25 cellular contexts compared by ENCODE assay signal in the genomic region with DNA sequence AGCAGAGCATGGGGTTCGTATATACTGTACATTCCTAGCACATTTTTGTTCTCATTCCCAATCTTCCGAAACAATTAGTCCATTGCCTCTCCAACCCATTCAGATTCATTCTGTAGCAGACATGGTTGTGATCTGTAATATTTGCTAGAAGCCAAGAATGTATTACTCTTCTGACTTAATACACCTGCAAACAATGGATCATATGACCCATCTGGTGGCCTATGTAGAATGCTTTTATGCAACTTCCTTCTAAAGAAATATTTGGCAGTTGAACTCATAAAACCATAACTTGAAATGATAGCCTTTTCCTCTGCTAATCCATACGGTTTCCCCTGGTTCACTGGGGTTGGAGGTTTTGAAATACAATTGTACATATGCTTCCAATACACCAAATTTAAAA. TPM values are rescaled to one million over a fixed set of nuclear protein-coding genes. Genes with fewer than 3 reads are reported as not detected.
A peak's percentile ranks its signal among the peaks of the same experiment; 100 is the strongest.
DNase-seq lines count a peak whose midpoint lies in the region; ATAC-seq, FAIRE-seq and TF ChIP-seq lines count a peak whose summit lies in the region.
"Had no signal": no experiment of that assay in that cellular context is flagged by ENCODE, and none has a peak within 500 bp of the region (broad histone marks: within the 10 kb centered on the region; RNA-seq: fewer than 3 reads in every experiment).

No MANE protein-coding gene starts in this region.

- peak; percentile 33 for DNase-seq in PC-3
- peak; percentile 29 for DNase-seq in bronchial epithelial cell (ENCODE audit: low read depth)
- DNase-seq in pulmonary artery endothelial cell (ENCODE audit: low read depth, low spot score) = peak; percentile 11
- no peak for DNase-seq in HEK293T (ENCODE audit: extremely low spot score)
- DNase-seq in left lung = no peak
- DNase-seq: AML-193; CD4-positive, alpha-beta T cell; HCEC 1CT; NCI-H1092; NCI-H1436; NCI-H187; NCI-H2081 treated with DMSO at 0.1 percent for 48 hours; NCI-H2171 treated with DMSO at 0.1 percent for 48 hours; NCI-H345; NCI-H510A treated with DMSO at 0.1 percent for 48 hours; RPMI8226; SHP77 had no signal

- no peaks in the 10 kb centered on the region for H4K20me1 ChIP-seq in PC-3 (ENCODE audit: low read length)
- H4K20me1 ChIP-seq: BLaER1 treated with 17β-estradiol and CSF1 and Interleukin-3, amounts not matched to agents 10 nM and 100 nM had no signal

- no peaks in the 10 kb centered on the region for H3K79me2 ChIP-seq in PC-3 (ENCODE audit: low read length)

- H2AFZ ChIP-seq in PC-3 (ENCODE audit: low read length) = no peak overlapping the region

- ATAC-seq in PC-3 = no peak; the same call in 1 of the 2 replicates
- ATAC-seq in esophagus mucosa = peak; percentile 63
- no peak for ATAC-seq in HG02840 (IDR thresholded peaks at IDR 0.05; ENCODE audit: low FRiP score, unreplicated experiment)
- no peak for ATAC-seq in left lung
- ATAC-seq: A549 had no signal

- intact Hi-C loops in PC-3 (cut with micrococcal nuclease) (no loop called here), left lung (cut with DNase I) (no loop called here)

- H3K4me2 ChIP-seq in PC-3 (ENCODE audit: low read length) = no peak overlapping the region
- H3K4me2 ChIP-seq: A549; BLaER1 treated with 17β-estradiol and CSF1 and Interleukin-3, amounts not matched to agents 10 nM and 100 nM had no signal

- H3K9me2 ChIP-seq in PC-3 (replicated peaks; ENCODE audit: low read length) = no peaks in the 10 kb centered on the region

- no peak overlapping the region for H3K9ac ChIP-seq in PC-3 (ENCODE audit: low read length)
- H3K9ac ChIP-seq: BLaER1 treated with 17β-estradiol and CSF1 and Interleukin-3, amounts not matched to agents 10 nM and 100 nM had no signal

- no TSS peak for BruUV-seq in PC-3 (replicated peaks; lab: Mats Ljungman, UMichigan)

- H3K27me3 ChIP-seq in PC-3 (ENCODE audit: low read length) = no peaks in the 10 kb centered on the region
- H3K27me3 ChIP-seq in bronchial epithelial cell (ENCODE audit: control insufficient read depth, insufficient read depth, low read length) = peaks cover 2% of the 10 kb centered on the region
- no peaks in the 10 kb centered on the region for H3K27me3 ChIP-seq in left lung
- H3K27me3 ChIP-seq: BLaER1 treated with 17β-estradiol and CSF1 and Interleukin-3, amounts not matched to agents 10 nM and 100 nM had no signal

- no peaks in the 10 kb centered on the region for H3F3A ChIP-seq in PC-3 (ENCODE audit: low read length, unreplicated experiment)

- H3K9me3 ChIP-seq in PC-3 (ENCODE audit: low read length) = no peaks in the 10 kb centered on the region
- H3K9me3 ChIP-seq in left lung = peaks cover 0 to 13% of the 10 kb centered on the region in 2 donors
- H3K9me3 ChIP-seq: A549 had no signal

- CTCF ChIA-PET in PC-3 (lab: Charles Lee) = no interaction called here
- CTCF ChIA-PET in HEK293T (lab: Yijun Ruan, JAX) = no interaction called here

- TF ChIP-seq CTCF in PC-3 (conservative IDR thresholded peaks at IDR 0.05; ENCODE audit: low read depth, low read length) (no peak), bronchial epithelial cell (IDR thresholded peaks at IDR 0.05; ENCODE audit: insufficient read depth, low read length, severe bottlenecking) (no peak), left lung (IDR thresholded peaks at IDR 0.05) (no peak)

- H3K27ac ChIP-seq in PC-3 (ENCODE audit: low read length) (no peak overlapping the region), left lung (no peak overlapping the region)
- H3K27ac ChIP-seq: A549; BLaER1 treated with 17β-estradiol and CSF1 and Interleukin-3, amounts not matched to agents 10 nM and 100 nM; HL-60 had no signal

- POLR2A ChIA-PET in PC-3 (lab: Charles Lee; ENCODE audit: unreplicated experiment) = no interaction called here
- POLR2A ChIA-PET in HEK293T (lab: Yijun Ruan, JAX) = no interaction called here

- no peak for FAIRE-seq in bronchial epithelial cell (lab: Jason Lieb, UNC)
- FAIRE-seq: A549, D721Med, G401.6, H1 had no signal

- H3K4me1 ChIP-seq in PC-3 (ENCODE audit: insufficient read depth, low read length) (peaks cover 7% of the 10 kb centered on the region; the same call in 1 of the 2 replicates), left lung (no peaks in the 10 kb centered on the region)
- H3K4me1 ChIP-seq: A549; BLaER1 treated with 17β-estradiol and CSF1 and Interleukin-3, amounts not matched to agents 10 nM and 100 nM had no signal

- H3K36me3 ChIP-seq in PC-3 (ENCODE audit: low read depth, low read length) = no peaks in the 10 kb centered on the region
- no peaks in the 10 kb centered on the region for H3K36me3 ChIP-seq in bronchial epithelial cell (ENCODE audit: control insufficient read depth, insufficient read depth, low read length)
- H3K36me3 ChIP-seq in left lung = no peaks in the 10 kb centered on the region
- H3K36me3 ChIP-seq: BLaER1 treated with 17β-estradiol and CSF1 and Interleukin-3, amounts not matched to agents 10 nM and 100 nM had no signal

- H3K4me3 ChIP-seq in PC-3 (ENCODE audit: low read length) = no peak overlapping the region
- H3K4me3 ChIP-seq in bronchial epithelial cell (ENCODE audit: low read depth, low read length) = no peak overlapping the region
- H3K4me3 ChIP-seq in left lung = no peak overlapping the region
- H3K4me3 ChIP-seq: A549; BLaER1 treated with 17β-estradiol and CSF1 and Interleukin-3, amounts not matched to agents 10 nM and 100 nM had no signal

TF ChIP-seq in HEK293T, 16 proteins besides CTCF, POLR2A, EP300 and RAD21:
- no peak for TF ChIP-seq BHLHE40 (IDR thresholded peaks at IDR 0.05; ENCODE audit: borderline replicate concordance)
- TF ChIP-seq FOXM1 (IDR thresholded peaks at IDR 0.05; ENCODE audit: borderline replicate concordance) = no peak
- TF ChIP-seq PKNOX1 (IDR thresholded peaks at IDR 0.05) = no peak
- no peak for TF ChIP-seq SP1 (IDR thresholded peaks at IDR 0.05)
- TF ChIP-seq L3MBTL2 (conservative IDR thresholded peaks at IDR 0.05) = no peak
- TF ChIP-seq FOXA1 (IDR thresholded peaks at IDR 0.05) = no peak
- TF ChIP-seq ELF4 (IDR thresholded peaks at IDR 0.05) = no peak
- TF ChIP-seq FOXK2 (IDR thresholded peaks at IDR 0.05) = no peak
- no peak for TF ChIP-seq SUZ12 (IDR thresholded peaks at IDR 0.05)
- TF ChIP-seq ARNT (IDR thresholded peaks at IDR 0.05) = no peak
- no peak for TF ChIP-seq HDGF (IDR thresholded peaks at IDR 0.05; ENCODE audit: borderline replicate concordance)
- no peak for TF ChIP-seq LEF1 (IDR thresholded peaks at IDR 0.05; ENCODE audit: borderline replicate concordance)
- no peak for TF ChIP-seq NFRKB (IDR thresholded peaks at IDR 0.05)
TF ChIP-seq in HEK293T: peak in this region for 0.

RNA-seq across cellular contexts. Expression of gene SGMS2, which starts 32.8 kb away (rescaled TPM):
- total RNA-seq in PC-3 (2014; rRNA removed) (58.7 and 64.5 TPM in 2 replicates), bronchial epithelial cell (95.0 and 103 TPM in 2 replicates), esophagus mucosa (28.0 TPM), pulmonary artery endothelial cell (78.6 and 121 TPM in 2 replicates), left lung (100 to 1,000 TPM in 1 of 2 donors, 10 to 100 TPM in 1; 88.8 to 106 TPM)

Comparison
In these comparisons a context has a peak if more than half of its experiments do, and no peak if none do; other contexts are left out.
1. DNase-seq: peak in PC-3 (single experiment), bronchial epithelial cell (single experiment) and pulmonary artery endothelial cell (single experiment); none in HEK293T (single experiment) and left lung (0 of 2).